Comparison of ENCODE assay signal across 22 cellular contexts in the genomic region with DNA sequence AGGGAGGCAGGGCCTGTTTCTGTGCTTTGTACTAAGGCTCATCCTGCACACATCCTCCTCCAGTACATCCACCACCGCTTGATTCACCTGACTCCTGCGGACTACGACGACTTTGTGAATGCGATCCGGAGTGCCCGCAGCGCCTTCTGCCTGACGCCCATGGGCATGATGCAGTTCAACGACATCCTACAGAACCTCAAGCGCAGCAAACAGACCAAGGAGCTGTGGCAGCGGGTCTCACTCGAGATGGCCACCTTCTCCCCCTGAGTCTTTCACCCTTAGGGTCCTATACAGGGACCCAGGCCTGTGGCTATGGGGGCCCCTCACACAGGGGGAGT. TPM values are rescaled to one million over a fixed set of nuclear protein-coding genes. Genes with fewer than 3 reads are reported as not detected.
DNase-seq lines count a peak whose midpoint lies in the region; ATAC-seq, FAIRE-seq and TF ChIP-seq lines count a peak whose summit lies in the region.
"Had no signal": no experiment of that assay in that cellular context is flagged by ENCODE, and none has a peak within 500 bp of the region (broad histone marks: within the 10 kb centered on the region; RNA-seq: fewer than 3 reads in every experiment).

No MANE protein-coding gene starts in this region.

- in situ Hi-C loops in HepG2 (cut with HindIII; ENCODE audit: extremely low pct_ligation_motif_present, low pct_unique_long_range_greater_than_20kb) (no loop called here), GM23248 (cut with MboI) (no loop called here)

- no peak overlapping the region for H2BK15ac ChIP-seq in mesenchymal stem cell (ENCODE audit: low read depth, poor library complexity, severe bottlenecking)

- H3K79me1 ChIP-seq in mesenchymal stem cell (replicated peaks; ENCODE audit: low read length, poor library complexity, severe bottlenecking) = peaks cover 3% of the 10 kb centered on the region

- FAIRE-seq in HepG2 (lab: Jason Lieb, UNC) = no peak
- FAIRE-seq: GM12892, H54 had no signal

- no peak overlapping the region for H4K8ac ChIP-seq in mesenchymal stem cell (ENCODE audit: low read length)

- POLR2A ChIA-PET in HepG2 (lab: Yijun Ruan, JAX) (interaction anchor here (0.6 kb wide), 1 partner anchor 8 kb away, joined by 3 read pairs; no protein-coding TSS in a partner anchor), RWPE1 (lab: Yijun Ruan, JAX; ENCODE audit: low non-redundant PET) (no interaction called here)

- no peaks in the 10 kb centered on the region for H3K79me2 ChIP-seq in HepG2 (ENCODE audit: insufficient read depth, low read length)
- H3K79me2 ChIP-seq in GM23248 (ENCODE audit: insufficient read depth) = no peaks in the 10 kb centered on the region

- TF ChIP-seq POLR2A in HepG2 (IDR thresholded peaks at IDR 0.05; ENCODE audit: insufficient read depth in 1 of 2, low read depth in 2 of 2, low read length in 2 of 2) (peak in 1 of 2 experiments; percentile 49; a peak in 2 of 4 replicates), right lobe of liver (IDR thresholded peaks at IDR 0.05) (no peak)

- no peaks in the 10 kb centered on the region for H3K9me3 ChIP-seq in HepG2 (ENCODE audit: low read length)
- no peaks in the 10 kb centered on the region for H3K9me3 ChIP-seq in right lobe of liver
- no peaks in the 10 kb centered on the region for H3K9me3 ChIP-seq in mucosa of descending colon
- H3K9me3 ChIP-seq in mesenchymal stem cell (ENCODE audit: control insufficient read depth, low read length) = no peaks in the 10 kb centered on the region
- no peaks in the 10 kb centered on the region for H3K9me3 ChIP-seq in GM23248 (ENCODE audit: low read depth)
- H3K9me3 ChIP-seq: BLaER1 treated with 17β-estradiol and CSF1 and Interleukin-3, amounts not matched to agents 10 nM and 100 nM; SK-N-SH had no signal

- CTCF ChIA-PET in HepG2 (lab: Yijun Ruan, JAX; ENCODE audit: low intra/inter-chr PET ratio, low total read pairs) = no interaction called here
- CTCF ChIA-PET in RWPE1 (lab: Yijun Ruan, JAX) = no interaction called here

- H3F3A ChIP-seq in GM23248 (ENCODE audit: insufficient read depth) = peaks cover 30% of the 10 kb centered on the region

- no peak overlapping the region for H3K18ac ChIP-seq in mesenchymal stem cell (ENCODE audit: low read depth in 1 of 2, low read length in 2 of 2)

- H3K4ac ChIP-seq in mesenchymal stem cell (ENCODE audit: low read depth in 1 of 2, low read length in 2 of 2) = no peak overlapping the region

- 96% methylated on average over 13 of the region's 13 CpGs for WGBS in HepG2 (ENCODE audit: low lambda C conversion rate)
- no CpG with 5 or more reads among the region's 13 CpGs for WGBS in right lobe of liver (ENCODE audit: insufficient coverage, low coverage, low lambda C conversion rate, missing lambda C conversion rate)
- 94% methylated on average over 13 of the region's 13 CpGs for WGBS in mesenchymal stem cell
- 84 to 86% methylated on average over 13 of the region's 13 CpGs for WGBS in GM23248 (ENCODE audit: low coverage in 1 of 2, low lambda C conversion rate in 2 of 2, missing lambda C conversion rate in 2 of 2), 2 experiments

- no peak overlapping the region for H3K27ac ChIP-seq in HepG2 (ENCODE audit: extremely low read length, insufficient read depth, low read length)
- H3K27ac ChIP-seq in right lobe of liver = no peak overlapping the region
- peak overlapping the region; percentile 40 for H3K27ac ChIP-seq in RWPE1
- H3K27ac ChIP-seq in mesenchymal stem cell (ENCODE audit: low read length, poor library complexity, severe bottlenecking) = no peak overlapping the region
- H3K27ac ChIP-seq in GM23248 = no peak overlapping the region
- H3K27ac ChIP-seq: BLaER1 treated with 17β-estradiol and CSF1 and Interleukin-3, amounts not matched to agents 10 nM and 100 nM; HL-60 had no signal

- no peak overlapping the region for H2AK5ac ChIP-seq in mesenchymal stem cell (ENCODE audit: low read length, severe bottlenecking)

- H3K23ac ChIP-seq in mesenchymal stem cell (ENCODE audit: low read length in 2 of 2) = no peak overlapping the region

- H3K9ac ChIP-seq in HepG2 (ENCODE audit: insufficient read depth, low read depth, low read length) (no peak overlapping the region), mesenchymal stem cell (ENCODE audit: low read length) (no peak overlapping the region), GM23248 (no peak overlapping the region)
- H3K9ac ChIP-seq: BLaER1 treated with 17β-estradiol and CSF1 and Interleukin-3, amounts not matched to agents 10 nM and 100 nM; SK-N-SH had no signal

- H3K4me1 ChIP-seq in HepG2 (ENCODE audit: insufficient read depth, low read length) (no peaks in the 10 kb centered on the region), right lobe of liver (no peaks in the 10 kb centered on the region), mucosa of descending colon (ENCODE audit: low read depth) (no peaks in the 10 kb centered on the region), mesenchymal stem cell (ENCODE audit: control insufficient read depth, insufficient read depth, low read depth, low read length) (peaks cover 2% of the 10 kb centered on the region), GM23248 (ENCODE audit: insufficient read depth) (no peaks in the 10 kb centered on the region)

- no peak overlapping the region for H2AFZ ChIP-seq in HepG2 (ENCODE audit: low read length)
- H2AFZ ChIP-seq in mesenchymal stem cell (ENCODE audit: low read depth, low read length) = no peak overlapping the region
- no peak overlapping the region for H2AFZ ChIP-seq in GM23248

- TF ChIP-seq RAD21 in HepG2 (CRISPR knock-in tag; IDR thresholded peaks at IDR 0.05) = no peak

- DNase-seq in HepG2 (ENCODE audit: low spot score) = no peak
- no peak for DNase-seq in right lobe of liver
- DNase-seq in RWPE1 (ENCODE audit: low spot score) = no peak
- peak in 1 of 3 donors; percentile 39 for DNase-seq in mucosa of descending colon
- no peak for DNase-seq in mesenchymal stem cell
- DNase-seq in GM20000 (ENCODE audit: low spot score) = no peak
- DNase-seq in GM23248 = no peak
- DNase-seq: CD8-positive, alpha-beta T cell; DMS53; EL; HFFc6; NCI-H1105; NCI-H2081; NCI-H446 treated with DMSO at 0.1 percent for 48 hours; NK-92 treated with Interleukin-12 subunit alpha and Interleukin-12 subunit beta, amount 100 ng/mL, for 24 hours; OCI-M1; SHP77 treated with DMSO at 0.1 percent for 48 hours; SK-N-SH had no signal

- H4K91ac ChIP-seq in mesenchymal stem cell (ENCODE audit: low read length) = no peak overlapping the region

- no peak overlapping the region for H3K14ac ChIP-seq in mesenchymal stem cell (ENCODE audit: low read length in 2 of 2)

- H3K4me3 ChIP-seq in HepG2 (replicated peaks in 1 of 3; ENCODE audit: insufficient read depth in 1 of 3, low read depth in 2 of 3, low read length in 3 of 3) (no peak overlapping the region), right lobe of liver (no peak overlapping the region), mucosa of descending colon (no peak overlapping the region), mesenchymal stem cell (ENCODE audit: insufficient read depth in 1 of 2, low read depth in 1 of 2, low read length in 2 of 2) (no peak overlapping the region), GM23248 (no peak overlapping the region)
- H3K4me3 ChIP-seq: BLaER1 treated with 17β-estradiol and CSF1 and Interleukin-3, amounts not matched to agents 10 nM and 100 nM had no signal

- no peaks in the 10 kb centered on the region for H3K9me2 ChIP-seq in GM23248 (ENCODE audit: insufficient read depth)
- H3K9me2 ChIP-seq: SK-N-SH had no signal

- H2BK12ac ChIP-seq in mesenchymal stem cell (ENCODE audit: low read length in 2 of 2) = no peak overlapping the region

- intact Hi-C loops in HepG2 (cut with micrococcal nuclease; ENCODE audit: unreplicated experiment) (no loop called here), right lobe of liver (cut with DNase I) (no loop called here), mucosa of descending colon (cut with DNase I, micrococcal nuclease) (no loop called here)

- no peak overlapping the region for H2BK5ac ChIP-seq in mesenchymal stem cell (ENCODE audit: low read depth, low read length, poor library complexity, severe bottlenecking)

- TF ChIP-seq EP300 in HepG2 (IDR thresholded peaks at IDR 0.05; ENCODE audit: low read depth in 2 of 2, low read length in 2 of 2) (no peak), HepG2 (CRISPR knock-in tag; IDR thresholded peaks at IDR 0.05; ENCODE audit: borderline replicate concordance) (no peak)

- TF ChIP-seq CTCF in HepG2 (CRISPR knock-in tag; IDR thresholded peaks at IDR 0.05) (no peak), right lobe of liver (IDR thresholded peaks at IDR 0.05) (no peak), RWPE1 (conservative IDR thresholded peaks at IDR 0.05; ENCODE audit: low read depth) (no peak), mucosa of descending colon (IDR thresholded peaks at IDR 0.05) (no peak), GM20000 (IDR thresholded peaks at IDR 0.05; ENCODE audit: extremely low read depth, missing control alignments) (no peak)

- H4K20me1 ChIP-seq in HepG2 (ENCODE audit: insufficient read depth, low read length) (no peaks in the 10 kb centered on the region; the same call in 1 of the 2 replicates), GM23248 (ENCODE audit: insufficient read depth) (no peaks in the 10 kb centered on the region)

- no TSS peak for BruUV-seq in HepG2 (replicated peaks; lab: Mats Ljungman, UMichigan)

- H3K27me3 ChIP-seq in HepG2 (ENCODE audit: control insufficient read depth in 1 of 2, insufficient read depth in 2 of 2, low read length in 2 of 2) = no peaks in the 10 kb centered on the region
- H3K27me3 ChIP-seq in right lobe of liver = no peaks in the 10 kb centered on the region
- no peaks in the 10 kb centered on the region for H3K27me3 ChIP-seq in mesenchymal stem cell (ENCODE audit: control insufficient read depth in 1 of 2, insufficient read depth in 1 of 2, low read length in 2 of 2)
- no peaks in the 10 kb centered on the region for H3K27me3 ChIP-seq in GM23248 (replicated peaks; ENCODE audit: insufficient read depth)
- H3K27me3 ChIP-seq: BLaER1 treated with 17β-estradiol and CSF1 and Interleukin-3, amounts not matched to agents 10 nM and 100 nM had no signal

- H3K4me2 ChIP-seq in HepG2 (ENCODE audit: low read depth, low read length) = no peak overlapping the region
- no peak overlapping the region for H3K4me2 ChIP-seq in mesenchymal stem cell (ENCODE audit: low read length, poor library complexity, severe bottlenecking)
- H3K4me2 ChIP-seq in GM23248 (ENCODE audit: unreplicated experiment) = no peak overlapping the region
- H3K4me2 ChIP-seq: BLaER1 treated with 17β-estradiol and CSF1 and Interleukin-3, amounts not matched to agents 10 nM and 100 nM; SK-N-SH had no signal

- no peak overlapping the region for H2BK120ac ChIP-seq in mesenchymal stem cell (ENCODE audit: low read depth, low read length)

- H3K36me3 ChIP-seq in HepG2 (replicated peaks in 1 of 2; ENCODE audit: control insufficient read depth in 1 of 2, insufficient read depth in 2 of 2, low read length in 2 of 2) (peaks cover 29 to 78% of the 10 kb centered on the region in 2 experiments), right lobe of liver (peaks cover 3 to 86% (median 39%) of the 10 kb centered on the region in 4 donors), mucosa of descending colon (ENCODE audit: low read depth) (no peaks in the 10 kb centered on the region), mesenchymal stem cell (ENCODE audit: control insufficient read depth in 1 of 2, insufficient read depth in 2 of 2, low read depth in 1 of 2, low read length in 2 of 2) (peaks cover 84 to 97% of the 10 kb centered on the region in 2 experiments), GM23248 (ENCODE audit: low read depth) (peaks cover 40% of the 10 kb centered on the region)

- ATAC-seq in HepG2 (no peak), right lobe of liver (no peak), mucosa of descending colon (peak; percentile 2)

RNA-seq across cellular contexts. Expression of gene NDST2, which starts 10.2 kb away (rescaled TPM):
- 5.6 and 10.7 TPM in 2 replicates for total RNA-seq in HepG2 (2016; rRNA removed; fragmentation: Illumina TruSeq; extraction: Trizol)
- 16.0 and 17.7 TPM in 2 replicates for total RNA-seq in HepG2 (2016; cell fraction: cytosol; rRNA removed; fragmentation: Illumina TruSeq; extraction: Trizol; ENCODE audit: low read depth)
- total RNA-seq in HepG2 (2016; cell fraction: insoluble cytoplasmic fraction; rRNA removed; fragmentation: Illumina TruSeq; extraction: Trizol) = 5.8 and 12.0 TPM in 2 replicates
- 14.8 and 15.7 TPM in 2 replicates for total RNA-seq in HepG2 (2016; cell fraction: membrane; rRNA removed; fragmentation: Illumina TruSeq; extraction: Trizol)
- 12.9 and 13.7 TPM in 2 replicates for total RNA-seq in HepG2 (2016; cell fraction: nucleus; rRNA removed; fragmentation: Illumina TruSeq; extraction: Trizol)
- polyA plus RNA-seq in HepG2 (2011; rRNA removed) = 25.5 and 30.1 TPM in 2 replicates
- 15.0 and 15.4 TPM in 2 replicates for polyA plus RNA-seq in HepG2 (2011; cell fraction: cytosol; rRNA removed)
- polyA plus RNA-seq in HepG2 (2011; cell fraction: nucleus; rRNA removed) = 56.8 and 69.5 TPM in 2 replicates
- 12.6 and 13.9 TPM in 2 replicates for polyA plus RNA-seq in HepG2 (2012)
- 16.0 and 16.1 TPM in 2 replicates for polyA plus RNA-seq in HepG2 (2016; cell fraction: cytosol; fragmentation: Illumina TruSeq; extraction: Trizol; ENCODE audit: low read depth)
- polyA plus RNA-seq in HepG2 (2016; cell fraction: insoluble cytoplasmic fraction; fragmentation: Illumina TruSeq; extraction: Trizol; ENCODE audit: low read depth) = 6.2 and 6.4 TPM in 2 replicates
- polyA plus RNA-seq in HepG2 (2016; cell fraction: membrane; fragmentation: Illumina TruSeq; extraction: Trizol; ENCODE audit: low read depth) = 9.1 and 12.0 TPM in 2 replicates
- 24.6 and 30.8 TPM in 2 replicates for polyA plus RNA-seq in HepG2 (2016; cell fraction: nucleus; fragmentation: Illumina TruSeq; extraction: Trizol; ENCODE audit: insufficient read depth, low read depth)
- 20.2 and 41.2 TPM in 2 replicates for polyA minus RNA-seq in HepG2 (2011; rRNA and poly(A)+ RNA removed; ENCODE audit: low replicate concordance)
- 10.4 and 10.5 TPM in 2 replicates for polyA minus RNA-seq in HepG2 (2011; cell fraction: cytosol; rRNA and poly(A)+ RNA removed)
- polyA minus RNA-seq in HepG2 (2011; cell fraction: nucleus; rRNA and poly(A)+ RNA removed) = 55.5 and 70.7 TPM in 2 replicates
- 10 to 100 TPM in 5 of 6 experiments, 1 to 10 TPM in 1; 9.5 to 14.8 (median 12.2) TPM for total RNA-seq in right lobe of liver
- 10 to 100 TPM; 26.7 to 39.0 (median 29.0) TPM for total RNA-seq in mucosa of descending colon
- 16.6 TPM for polyA plus RNA-seq in mesenchymal stem cell (2013, experiment 1 of 2)
- polyA plus RNA-seq in mesenchymal stem cell (2013, experiment 2 of 2) = 16.7 TPM
- 26.8 and 50.0 TPM in 2 replicates for total RNA-seq in GM23248 (2014; rRNA removed; shearing (Covaris generic))
- 27.4 and 30.9 TPM in 2 replicates for polyA plus RNA-seq in GM23248 (2016; fragmentation: Nextera tagmentation; extraction: Ambion mirVana)

RNA-seq across cellular contexts. Expression of gene ZSWIM8, which starts 15.8 kb away (rescaled TPM):
- 21.0 and 39.9 TPM in 2 replicates for total RNA-seq in HepG2 (2016; rRNA removed; fragmentation: Illumina TruSeq; extraction: Trizol)
- total RNA-seq in HepG2 (2016; cell fraction: cytosol; rRNA removed; fragmentation: Illumina TruSeq; extraction: Trizol; ENCODE audit: low read depth) = 5.7 and 8.2 TPM in 2 replicates
- 13.7 and 36.6 TPM in 2 replicates for total RNA-seq in HepG2 (2016; cell fraction: insoluble cytoplasmic fraction; rRNA removed; fragmentation: Illumina TruSeq; extraction: Trizol)
- total RNA-seq in HepG2 (2016; cell fraction: membrane; rRNA removed; fragmentation: Illumina TruSeq; extraction: Trizol) = 9.3 and 11.2 TPM in 2 replicates
- 35.4 and 47.5 TPM in 2 replicates for total RNA-seq in HepG2 (2016; cell fraction: nucleus; rRNA removed; fragmentation: Illumina TruSeq; extraction: Trizol)
- 98.2 and 142 TPM in 2 replicates for polyA plus RNA-seq in HepG2 (2011; rRNA removed)
- polyA plus RNA-seq in HepG2 (2011; cell fraction: cytosol; rRNA removed) = 41.1 and 57.3 TPM in 2 replicates
- 505 and 598 TPM in 2 replicates for polyA plus RNA-seq in HepG2 (2011; cell fraction: nucleus; rRNA removed)
- 43.3 and 58.7 TPM in 2 replicates for polyA plus RNA-seq in HepG2 (2012)
- 3.7 and 6.8 TPM in 2 replicates for polyA plus RNA-seq in HepG2 (2016; cell fraction: cytosol; fragmentation: Illumina TruSeq; extraction: Trizol; ENCODE audit: low read depth)
- 21.2 and 30.3 TPM in 2 replicates for polyA plus RNA-seq in HepG2 (2016; cell fraction: insoluble cytoplasmic fraction; fragmentation: Illumina TruSeq; extraction: Trizol; ENCODE audit: low read depth)
- polyA plus RNA-seq in HepG2 (2016; cell fraction: membrane; fragmentation: Illumina TruSeq; extraction: Trizol; ENCODE audit: low read depth) = 6.6 and 11.5 TPM in 2 replicates
- polyA plus RNA-seq in HepG2 (2016; cell fraction: nucleus; fragmentation: Illumina TruSeq; extraction: Trizol; ENCODE audit: insufficient read depth, low read depth) = 118 and 128 TPM in 2 replicates
- 83.5 and 181 TPM in 2 replicates for polyA minus RNA-seq in HepG2 (2011; rRNA and poly(A)+ RNA removed; ENCODE audit: low replicate concordance)
- 31.5 and 36.5 TPM in 2 replicates for polyA minus RNA-seq in HepG2 (2011; cell fraction: cytosol; rRNA and poly(A)+ RNA removed)
- polyA minus RNA-seq in HepG2 (2011; cell fraction: nucleus; rRNA and poly(A)+ RNA removed) = 64.2 and 73.5 TPM in 2 replicates
- 100 to 1,000 TPM in 1 of 6 experiments, 10 to 100 TPM in 5; 52.2 to 107 (median 77.5) TPM for total RNA-seq in right lobe of liver
- 100 to 1,000 TPM in 1 of 3 donors, 10 to 100 TPM in 2; 72.5 to 119 (median 90.1) TPM for total RNA-seq in mucosa of descending colon
- polyA plus RNA-seq in mesenchymal stem cell (2013, experiment 1 of 2) = 89.1 TPM
- polyA plus RNA-seq in mesenchymal stem cell (2013, experiment 2 of 2) = 80.7 TPM
- total RNA-seq in GM23248 (2014; rRNA removed; shearing (Covaris generic)) = 44.4 and 61.5 TPM in 2 replicates
- polyA plus RNA-seq in GM23248 (2016; fragmentation: Nextera tagmentation; extraction: Ambion mirVana) = 24.3 and 25.5 TPM in 2 replicates

RNA-seq across cellular contexts. Expression of gene CHCHD1, which starts 19.4 kb away (rescaled TPM):
- 71.2 and 91.7 TPM in 2 replicates for total RNA-seq in HepG2 (2016; rRNA removed; fragmentation: Illumina TruSeq; extraction: Trizol)
- total RNA-seq in HepG2 (2016; cell fraction: cytosol; rRNA removed; fragmentation: Illumina TruSeq; extraction: Trizol; ENCODE audit: low read depth) = 16.2 and 16.7 TPM in 2 replicates
- 69.8 and 94.8 TPM in 2 replicates for total RNA-seq in HepG2 (2016; cell fraction: insoluble cytoplasmic fraction; rRNA removed; fragmentation: Illumina TruSeq; extraction: Trizol)
- total RNA-seq in HepG2 (2016; cell fraction: membrane; rRNA removed; fragmentation: Illumina TruSeq; extraction: Trizol) = 32.5 and 34.2 TPM in 2 replicates
- 30.4 and 32.6 TPM in 2 replicates for total RNA-seq in HepG2 (2016; cell fraction: nucleus; rRNA removed; fragmentation: Illumina TruSeq; extraction: Trizol)
- polyA plus RNA-seq in HepG2 (2011; rRNA removed) = 30.6 and 36.9 TPM in 2 replicates
- polyA plus RNA-seq in HepG2 (2011; cell fraction: cytosol; rRNA removed) = 35.1 and 36.6 TPM in 2 replicates
- polyA plus RNA-seq in HepG2 (2011; cell fraction: nucleus; rRNA removed) = 8.8 and 9.9 TPM in 2 replicates
- polyA plus RNA-seq in HepG2 (2012) = 40.1 and 41.3 TPM in 2 replicates
- 16.6 and 17.9 TPM in 2 replicates for polyA plus RNA-seq in HepG2 (2016; cell fraction: cytosol; fragmentation: Illumina TruSeq; extraction: Trizol; ENCODE audit: low read depth)
- polyA plus RNA-seq in HepG2 (2016; cell fraction: insoluble cytoplasmic fraction; fragmentation: Illumina TruSeq; extraction: Trizol; ENCODE audit: low read depth) = 90.2 and 95.1 TPM in 2 replicates
- polyA plus RNA-seq in HepG2 (2016; cell fraction: membrane; fragmentation: Illumina TruSeq; extraction: Trizol; ENCODE audit: low read depth) = 27.2 and 27.4 TPM in 2 replicates
- 45.9 and 52.1 TPM in 2 replicates for polyA plus RNA-seq in HepG2 (2016; cell fraction: nucleus; fragmentation: Illumina TruSeq; extraction: Trizol; ENCODE audit: insufficient read depth, low read depth)
- polyA minus RNA-seq in HepG2 (2011; rRNA and poly(A)+ RNA removed; ENCODE audit: low replicate concordance) = 5.0 and 8.3 TPM in 2 replicates
- polyA minus RNA-seq in HepG2 (2011; cell fraction: cytosol; rRNA and poly(A)+ RNA removed) = 5.5 TPM in 2 replicates
- polyA minus RNA-seq in HepG2 (2011; cell fraction: nucleus; rRNA and poly(A)+ RNA removed) = 7.7 and 9.1 TPM in 2 replicates
- 10 to 100 TPM; 13.0 to 25.1 (median 17.4) TPM for total RNA-seq in right lobe of liver
- total RNA-seq in mucosa of descending colon = 10 to 100 TPM; 19.8 to 26.2 (median 22.7) TPM
- polyA plus RNA-seq in mesenchymal stem cell (2013, experiment 1 of 2) = 112 TPM
- 116 TPM for polyA plus RNA-seq in mesenchymal stem cell (2013, experiment 2 of 2)
- 23.1 and 26.9 TPM in 2 replicates for total RNA-seq in GM23248 (2014; rRNA removed; shearing (Covaris generic))
- 66.3 and 73.0 TPM in 2 replicates for polyA plus RNA-seq in GM23248 (2016; fragmentation: Nextera tagmentation; extraction: Ambion mirVana)

RNA-seq across cellular contexts. Expression of gene SEC24C, which starts 57.0 kb away (rescaled TPM):
- total RNA-seq in HepG2 (2016; rRNA removed; fragmentation: Illumina TruSeq; extraction: Trizol) (63.1 and 66.5 TPM in 2 replicates), right lobe of liver (10 to 100 TPM; 39.4 to 43.4 (median 41.0) TPM), mucosa of descending colon (10 to 100 TPM; 64.5 to 73.6 (median 71.2) TPM)
- total RNA-seq in HepG2 (2016; cell fraction: cytosol; rRNA removed; fragmentation: Illumina TruSeq; extraction: Trizol; ENCODE audit: low read depth) = 5.7 and 6.6 TPM in 2 replicates
- 57.3 and 62.0 TPM in 2 replicates for total RNA-seq in HepG2 (2016; cell fraction: insoluble cytoplasmic fraction; rRNA removed; fragmentation: Illumina TruSeq; extraction: Trizol)
- total RNA-seq in HepG2 (2016; cell fraction: membrane; rRNA removed; fragmentation: Illumina TruSeq; extraction: Trizol) = 19.5 and 20.7 TPM in 2 replicates
- 36.4 and 38.8 TPM in 2 replicates for total RNA-seq in HepG2 (2016; cell fraction: nucleus; rRNA removed; fragmentation: Illumina TruSeq; extraction: Trizol)
- polyA plus RNA-seq in HepG2 (2011; rRNA removed) (66.4 and 74.3 TPM in 2 replicates), GM23248 (2016; fragmentation: Nextera tagmentation; extraction: Ambion mirVana) (30.6 and 31.4 TPM in 2 replicates)
- polyA plus RNA-seq in HepG2 (2011; cell fraction: cytosol; rRNA removed) = 40.0 and 44.0 TPM in 2 replicates
- polyA plus RNA-seq in HepG2 (2011; cell fraction: nucleus; rRNA removed) = 134 and 139 TPM in 2 replicates
- 42.2 and 45.9 TPM in 2 replicates for polyA plus RNA-seq in HepG2 (2012)
- 3.5 and 3.8 TPM in 2 replicates for polyA plus RNA-seq in HepG2 (2016; cell fraction: cytosol; fragmentation: Illumina TruSeq; extraction: Trizol; ENCODE audit: low read depth)
- polyA plus RNA-seq in HepG2 (2016; cell fraction: insoluble cytoplasmic fraction; fragmentation: Illumina TruSeq; extraction: Trizol; ENCODE audit: low read depth) = 45.3 and 53.1 TPM in 2 replicates
- polyA plus RNA-seq in HepG2 (2016; cell fraction: membrane; fragmentation: Illumina TruSeq; extraction: Trizol; ENCODE audit: low read depth) = 8.7 and 10.2 TPM in 2 replicates
- 60.4 and 69.2 TPM in 2 replicates for polyA plus RNA-seq in HepG2 (2016; cell fraction: nucleus; fragmentation: Illumina TruSeq; extraction: Trizol; ENCODE audit: insufficient read depth, low read depth)
- 140 and 157 TPM in 2 replicates for polyA minus RNA-seq in HepG2 (2011; rRNA and poly(A)+ RNA removed; ENCODE audit: low replicate concordance)
- 50.5 and 52.3 TPM in 2 replicates for polyA minus RNA-seq in HepG2 (2011; cell fraction: cytosol; rRNA and poly(A)+ RNA removed)
- polyA minus RNA-seq in HepG2 (2011; cell fraction: nucleus; rRNA and poly(A)+ RNA removed) = 40.4 and 42.8 TPM in 2 replicates
- 39.6 TPM for polyA plus RNA-seq in mesenchymal stem cell (2013, experiment 1 of 2)
- polyA plus RNA-seq in mesenchymal stem cell (2013, experiment 2 of 2) = 36.9 TPM
- 75.6 and 87.1 TPM in 2 replicates for total RNA-seq in GM23248 (2014; rRNA removed; shearing (Covaris generic))
